ENCODE assay signal across 8 cellular contexts in genomic region chr16:30740364-30741251, GRCh38. TPM values are rescaled to one million over a fixed set of nuclear protein-coding genes. Genes with fewer than 3 reads are reported as not detected.
DNase-seq lines count a peak whose midpoint lies in the region; ATAC-seq and TF ChIP-seq lines count a peak whose summit lies in the region.

No MANE protein-coding gene starts in this region.

- peak overlapping the region; percentile 2 for H3K4me2 ChIP-seq in osteoblast (ENCODE audit: insufficient read depth, low read length)

- TF ChIP-seq CTCF in fibroblast of pulmonary artery (IDR thresholded peaks at IDR 0.05; ENCODE audit: low read length, missing control alignments) = no peak
- no peak for TF ChIP-seq CTCF in osteoblast (IDR thresholded peaks at IDR 0.05; ENCODE audit: extremely low read depth, low read depth, low read length)

- peaks cover 25% of the 10 kb centered on the region for H4K20me1 ChIP-seq in osteoblast (ENCODE audit: insufficient read depth, low read length)

- H3K79me2 ChIP-seq in osteoblast (ENCODE audit: insufficient read depth, low read length) = no peaks in the 10 kb centered on the region

- no peaks in the 10 kb centered on the region for H3K27me3 ChIP-seq in osteoblast (ENCODE audit: insufficient read depth, low read length)

- peaks cover 62% of the 10 kb centered on the region for H3K36me3 ChIP-seq in osteoblast (ENCODE audit: insufficient read depth, low read length)

- H3K4me1 ChIP-seq in osteoblast (ENCODE audit: insufficient read depth, low read length) = peaks cover 23% of the 10 kb centered on the region

- H2AFZ ChIP-seq in osteoblast (ENCODE audit: low read length) = no peak overlapping the region

- H3K9me3 ChIP-seq in osteoblast (ENCODE audit: low read depth, low read length) = no peaks in the 10 kb centered on the region

- DNase-seq in SIG-M5 treated with dmso at 0.1 percent for 504 hours (lab: John Stamatoyannopoulos, UW; ENCODE audit: unreplicated experiment) (peak; percentile 64), SIG-M5 (lab: John Stamatoyannopoulos, UW) (no peak), T1000 (lab: John Stamatoyannopoulos, UW) (peak; percentile 33), fibroblast of pulmonary artery (ENCODE audit: low read depth) (peak; percentile 76), osteoblast (ENCODE audit: insufficient read length, low spot score, missing footprints) (peak; percentile 98), ecto neural progenitor cell (ENCODE audit: low spot score) (no peak)
- no peak for DNase-seq in stimulated activated CD4-positive, alpha-beta T cell treated with anti-CD3 and anti-CD28 coated beads, Interleukin-2, amount 100 ng/mL, for 48 hours

- no peak for ATAC-seq in HG03565 (IDR thresholded peaks at IDR 0.05; ENCODE audit: unreplicated experiment)

- H3K4me3 ChIP-seq in fibroblast of pulmonary artery (replicated peaks; ENCODE audit: low read depth, low read length) (no peak overlapping the region), osteoblast (ENCODE audit: insufficient read depth, low read length) (no peak overlapping the region)

- H3K27ac ChIP-seq in osteoblast (ENCODE audit: low read depth, low read length) = peak overlapping the region; percentile 47

RNA-seq across cellular contexts. Expression of gene PHKG2, which starts 7.6 kb away (rescaled TPM):
- total RNA-seq in osteoblast = 20.3 and 25.0 TPM in 2 replicates

RNA-seq across cellular contexts. Expression of gene CFAP119, which starts 21.3 kb away (rescaled TPM):
- total RNA-seq in osteoblast = 2.4 and 2.9 TPM in 2 replicates

RNA-seq across cellular contexts. Expression of gene RNF40, which starts 21.5 kb away (rescaled TPM):
- 63.1 and 88.3 TPM in 2 replicates for total RNA-seq in osteoblast

RNA-seq across cellular contexts. Expression of gene SRCAP, which starts 41.6 kb away (rescaled TPM):
- total RNA-seq in osteoblast = 16.3 and 19.2 TPM in 2 replicates

RNA-seq across cellular contexts. Expression of gene ZNF629, which starts 46.4 kb away (rescaled TPM):
- total RNA-seq in osteoblast = 15.3 and 16.3 TPM in 2 replicates

Comparison
In these comparisons a context has a peak if more than half of its experiments do, and no peak if none do; other contexts are left out.
1. DNase-seq: peak in SIG-M5 treated with dmso at 0.1 percent for 504 hours (single experiment), T1000 (single experiment), fibroblast of pulmonary artery (single experiment) and osteoblast (single experiment); none in SIG-M5 (single experiment), stimulated activated CD4-positive, alpha-beta T cell treated with anti-CD3 and anti-CD28 coated beads, Interleukin-2, amount 100 ng/mL, for 48 hours (0 of 2) and ecto neural progenitor cell (single experiment).